In the genomic region with DNA sequence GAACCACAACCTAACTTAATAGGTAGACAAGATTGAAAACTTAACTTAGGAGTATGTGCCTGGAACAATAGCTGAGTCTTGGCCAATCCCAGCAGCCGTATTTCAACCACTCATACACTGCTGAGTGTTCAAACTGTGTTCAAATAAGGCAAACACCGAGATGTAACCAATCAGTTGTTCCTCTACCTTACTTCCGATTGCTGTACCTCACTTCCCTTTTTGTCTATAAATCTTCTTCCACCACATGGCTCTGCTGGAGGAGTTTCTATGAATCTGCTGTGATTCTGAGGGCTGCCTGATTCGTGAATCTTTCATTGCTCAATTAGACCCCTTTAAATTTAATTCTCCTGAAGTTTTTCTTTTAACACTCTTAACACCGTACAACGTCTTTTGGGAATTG, we compare ENCODE assay signal across 19 cellular contexts.
"Had no signal": no experiment of that assay in that cellular context is flagged by ENCODE, and none has a peak within 500 bp of the region (broad histone marks: within the 10 kb centered on the region; RNA-seq: fewer than 3 reads in every experiment).

No MANE protein-coding gene starts in this region.

- H3K9me3 ChIP-seq: right lobe of liver, thoracic aorta, vagina had no signal

- H3K4me3 ChIP-seq: heart right ventricle, right lobe of liver, skin epidermis, thoracic aorta, vagina had no signal

- H3K27ac ChIP-seq: heart right ventricle, parathyroid adenoma, right lobe of liver, skin epidermis, thoracic aorta, vagina had no signal

- H3K36me3 ChIP-seq: heart right ventricle, right lobe of liver, thoracic aorta, vagina had no signal

- DNase-seq: activated CD4-positive, alpha-beta memory T cell treated with anti-CD3 and anti-CD28 coated beads for 36 hours; activated CD4-positive, alpha-beta T cell treated with anti-CD3 and anti-CD28 coated beads for 48 hours; activated effector memory CD4-positive, alpha-beta T cell treated with Interleukin-2 at 50 U/mL for 16 hours; activated naive CD4-positive, alpha-beta T cell treated with anti-CD3 and anti-CD28 coated beads, Interleukin-2, amount 10 ng/mL, durations not matched to agents 7 days and 5 days; activated T-cell treated with anti-CD3 and anti-CD28 coated beads, Interleukin-2, amount 50 U/mL, for 72 hours; amygdala; cerebellar nuclear complex; heart right ventricle; islet precursor cell; left cardiac atrium; mesenchymal stem cell; nucleus accumbens; right lobe of liver; stimulated activated CD4-positive, alpha-beta T cell treated with anti-CD3 and anti-CD28 coated beads, Interleukin-2, amount 100 ng/mL, for 24 hours; T1000 had no signal

- ATAC-seq: heart right ventricle, left cardiac atrium, right lobe of liver had no signal

- H3K4me1 ChIP-seq: heart right ventricle, parathyroid adenoma, right lobe of liver, vagina had no signal

- H3K9ac ChIP-seq: parathyroid adenoma had no signal

- H3K79me2 ChIP-seq: parathyroid adenoma had no signal

- H3K27me3 ChIP-seq: heart right ventricle, right lobe of liver, vagina had no signal

- H2AFZ ChIP-seq: parathyroid adenoma had no signal
